In the genomic region with DNA sequence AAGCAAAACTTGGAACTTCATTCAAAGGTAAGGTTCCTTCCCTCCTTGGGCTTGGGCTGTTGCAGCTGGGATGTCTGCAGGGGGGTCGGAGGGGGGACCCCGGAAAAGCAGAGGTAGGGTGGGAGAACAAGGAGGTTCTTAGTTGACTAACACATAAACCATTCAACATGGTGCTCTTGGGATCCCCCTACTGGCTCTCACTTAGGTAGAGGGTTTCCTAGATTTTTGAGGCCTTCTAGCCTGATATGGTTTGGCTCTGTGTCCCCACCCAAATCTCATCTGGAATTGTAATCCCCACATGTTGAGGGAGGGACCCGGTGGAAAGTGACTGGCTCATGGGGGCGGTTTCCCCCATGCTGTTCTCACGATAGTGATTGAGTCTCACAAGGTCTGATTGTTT, we compare ENCODE assay signal across 14 cellular contexts.
A peak's percentile ranks its signal among the peaks of the same experiment; 100 is the strongest.
DNase-seq lines count a peak whose midpoint lies in the region; ATAC-seq and TF ChIP-seq lines count a peak whose summit lies in the region.
"Had no signal": no experiment of that assay in that cellular context is flagged by ENCODE, and none has a peak within 500 bp of the region (broad histone marks: within the 10 kb centered on the region; RNA-seq: fewer than 3 reads in every experiment).

No MANE protein-coding gene starts in this region.

- H3K36me3 ChIP-seq in brain microvascular endothelial cell (replicated peaks) (no peaks in the 10 kb centered on the region), mucosa of descending colon (ENCODE audit: low read depth) (no peaks in the 10 kb centered on the region)
- H3K36me3 ChIP-seq: breast epithelium, left lung, neutrophil had no signal

- intact Hi-C loops in mucosa of descending colon (cut with DNase I, micrococcal nuclease) = loop anchor here in 1 of 2 donors (10.0 kb wide), 1 partner anchor 934 kb away; no protein-coding TSS in a partner anchor

- H3K27ac ChIP-seq in brain microvascular endothelial cell = no peak overlapping the region
- H3K27ac ChIP-seq: A549, breast epithelium, dorsolateral prefrontal cortex, left lung, neutrophil had no signal

- peak; percentile 16 for DNase-seq in NCI-H82 (lab: John Stamatoyannopoulos, UW)
- DNase-seq in NCI-H82 treated with DMSO at 0.1 percent for 48 hours (lab: John Stamatoyannopoulos, UW; ENCODE audit: unreplicated experiment) = no peak
- DNase-seq in NCI-H69 (lab: John Stamatoyannopoulos, UW) = peak; percentile 8
- no peak for DNase-seq in brain microvascular endothelial cell
- DNase-seq in retinal pigment epithelial cell (ENCODE audit: low read depth) = no peak
- no peak for DNase-seq in MV-4-11 (lab: John Stamatoyannopoulos, UW)
- no peak for DNase-seq in NCI-H748 (lab: John Stamatoyannopoulos, UW; ENCODE audit: unreplicated experiment)
- no peak for DNase-seq in mucosa of descending colon

- H3K27me3 ChIP-seq in brain microvascular endothelial cell (replicated peaks) = no peaks in the 10 kb centered on the region
- H3K27me3 ChIP-seq: breast epithelium had no signal

- no peak overlapping the region for H3K4me3 ChIP-seq in brain microvascular endothelial cell (ENCODE audit: low read depth, low read length)
- no peak overlapping the region for H3K4me3 ChIP-seq in retinal pigment epithelial cell (ENCODE audit: low read length)
- H3K4me3 ChIP-seq in mucosa of descending colon = no peak overlapping the region
- H3K4me3 ChIP-seq: A549, breast epithelium, dorsolateral prefrontal cortex, left lung had no signal

- TF ChIP-seq CTCF in brain microvascular endothelial cell (IDR thresholded peaks at IDR 0.05; ENCODE audit: low read depth, low read length, missing control alignments) (peak; percentile 27), retinal pigment epithelial cell (conservative IDR thresholded peaks at IDR 0.05; ENCODE audit: low read depth, low read length) (peak; percentile 20), mucosa of descending colon (IDR thresholded peaks at IDR 0.05) (no peak)

- in situ Hi-C loops in brain microvascular endothelial cell (cut with HindIII; ENCODE audit: low pct_ligation_motif_present, low sequenced_read_pairs) = no loop called here

- H3K4me1 ChIP-seq in mucosa of descending colon (ENCODE audit: low read depth) = peaks cover 3% of the 10 kb centered on the region
- H3K4me1 ChIP-seq: A549, breast epithelium had no signal

- no peak for ATAC-seq in mucosa of descending colon
- ATAC-seq: activated T-cell treated with anti-CD3 and anti-CD28 coated beads, Interleukin-2, amount 50 U/mL, for 4 hours had no signal

- no peaks in the 10 kb centered on the region for H3K9me3 ChIP-seq in mucosa of descending colon
- H3K9me3 ChIP-seq: left lung, neutrophil had no signal

Comparison
In these comparisons a context has a peak if more than half of its experiments do, and no peak if none do; other contexts are left out.
1. DNase-seq: peak in NCI-H82 (single experiment) and NCI-H69 (single experiment); none in NCI-H82 treated with DMSO at 0.1 percent for 48 hours (single experiment), brain microvascular endothelial cell (single experiment), retinal pigment epithelial cell (single experiment), MV-4-11 (single experiment), NCI-H748 (single experiment) and mucosa of descending colon (0 of 3).